27 cellular contexts compared by ENCODE assay signal in the genomic region with DNA sequence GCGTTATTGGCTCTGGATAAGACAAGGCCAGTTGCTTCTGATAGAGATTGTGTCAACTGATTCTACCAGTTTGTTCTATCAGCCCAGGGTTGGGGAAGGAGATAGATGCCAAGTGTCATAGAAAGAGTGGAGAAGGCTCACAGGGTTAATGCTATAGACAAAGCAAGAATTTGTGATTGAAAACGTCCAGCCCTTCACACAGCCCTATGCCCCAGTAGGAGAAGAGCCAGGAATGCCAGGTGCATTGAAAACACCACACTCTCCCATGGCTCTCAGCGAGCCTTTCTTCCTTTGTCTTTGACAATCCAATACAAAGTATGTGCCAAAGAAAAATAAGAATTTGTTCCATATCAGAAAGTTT.
DNase-seq lines count a peak whose midpoint lies in the region; ATAC-seq and TF ChIP-seq lines count a peak whose summit lies in the region.
"Had no signal": no experiment of that assay in that cellular context is flagged by ENCODE, and none has a peak within 500 bp of the region (broad histone marks: within the 10 kb centered on the region; RNA-seq: fewer than 3 reads in every experiment).

No MANE protein-coding gene starts in this region.

- H3K27ac Mint-ChIP-seq in HFFc6 = peak overlapping the region; percentile 50; the same call in 1 of the 2 replicates
- H3K27ac Mint-ChIP-seq: activated naive CD4-positive, alpha-beta T cell treated with anti-CD3 and anti-CD28 coated beads for 36 hours; activated T-cell treated with anti-CD3 and anti-CD28 coated beads, Interleukin-2, amount 50 U/mL, for 24 hours; mesothelial cell of epicardium; natural killer cell treated with Interleukin-12 subunit alpha and Interleukin-12 subunit beta and Interleukin-15 and Interleukin-18, amount 100 ng/mL, for 72 hours had no signal

- no peak for DNase-seq in HFFc6
- DNase-seq in cerebellum (ENCODE audit: low spot score) = peak; percentile 66
- DNase-seq in left ventricle myocardium inferior = no peak
- no peak for DNase-seq in gastrocnemius medialis
- DNase-seq in globus pallidus (ENCODE audit: low spot score) = no peak
- no peak for DNase-seq in NCI-H510A (lab: John Stamatoyannopoulos, UW)
- DNase-seq in NCI-H1436 (lab: John Stamatoyannopoulos, UW) = no peak
- DNase-seq: activated naive CD4-positive, alpha-beta T cell treated with anti-CD3 and anti-CD28 coated beads for 36 hours; activated T-cell treated with anti-CD3 and anti-CD28 coated beads, Interleukin-2, amount 50 U/mL, for 24 hours; central memory CD4-positive, alpha-beta T cell; DND-41; effector CD4-positive, alpha-beta T cell; NCI-H187 treated with DMSO at 0.1 percent for 48 hours; NCI-H226; NCI-H82; PC-9; SIG-M5; spleen; stimulated activated CD4-positive, alpha-beta T cell treated with anti-CD3 and anti-CD28 coated beads, Interleukin-4, amount 100 ng/mL, for 1 hour; stimulated activated naive CD8-positive, alpha-beta T cell treated with anti-CD3 and anti-CD28 coated beads, Interleukin-15, Interleukin-2, amounts not matched to agents 100 U/mL and 50 U/mL, for 24 hours had no signal

- in situ Hi-C loops in gastrocnemius medialis (cut with MboI; ENCODE audit: low sequenced_read_pairs in 4 of 4) = no loop called here

- intact Hi-C loops in left ventricle myocardium inferior (cut with micrococcal nuclease) = no loop called here
- intact Hi-C loops in gastrocnemius medialis (cut with DNase I; ENCODE audit: low total_unique reads) = loop anchor here (5.0 kb wide), 3 partner anchors 113 to 498 kb away; no protein-coding TSS in a partner anchor

- H3K36me3 ChIP-seq in left ventricle myocardium inferior = no peaks in the 10 kb centered on the region
- H3K36me3 ChIP-seq in gastrocnemius medialis = no peaks in the 10 kb centered on the region
- H3K36me3 ChIP-seq: BLaER1, spleen had no signal

- no peaks in the 10 kb centered on the region for H3K27me3 ChIP-seq in left ventricle myocardium inferior (ENCODE audit: low read depth)
- no peaks in the 10 kb centered on the region for H3K27me3 ChIP-seq in gastrocnemius medialis
- H3K27me3 ChIP-seq: BLaER1, spleen had no signal

- ATAC-seq in gastrocnemius medialis (peak; percentile 16), HG03280 (IDR thresholded peaks at IDR 0.05; ENCODE audit: unreplicated experiment) (no peak)
- ATAC-seq: activated CD4-positive, CD25-positive, alpha-beta regulatory T cell treated with anti-CD3 and anti-CD28 coated beads, Interleukin-2, amount 50 U/mL, for 24 hours; GM12878; HCT116; natural killer cell treated with Interleukin-12 subunit alpha and Interleukin-12 subunit beta and Interleukin-15 and Interleukin-18, amount 100 ng/mL, for 72 hours; stimulated activated naive CD8-positive, alpha-beta T cell treated with anti-CD3 and anti-CD28 coated beads, Interleukin-15, Interleukin-2, amounts not matched to agents 100 U/mL and 50 U/mL, for 24 hours had no signal

- no peaks in the 10 kb centered on the region for H3K36me3 Mint-ChIP-seq in HFFc6 (ENCODE audit: low read depth)
- H3K36me3 Mint-ChIP-seq: mesothelial cell of epicardium; natural killer cell treated with Interleukin-12 subunit alpha and Interleukin-12 subunit beta and Interleukin-15 and Interleukin-18, amount 100 ng/mL, for 72 hours had no signal

- no peak for TF ChIP-seq CTCF in HFFc6 (IDR thresholded peaks at IDR 0.05)
- TF ChIP-seq CTCF in left ventricle myocardium inferior (IDR thresholded peaks at IDR 0.05; ENCODE audit: borderline replicate concordance) = no peak
- TF ChIP-seq CTCF in gastrocnemius medialis (IDR thresholded peaks at IDR 0.05 in 4 of 5, conservative IDR thresholded peaks at IDR 0.05 in 1 of 5) = no peak

- no peak for TF ChIP-seq POLR2A in gastrocnemius medialis (IDR thresholded peaks at IDR 0.05)

- no peaks in the 10 kb centered on the region for H3K27me3 Mint-ChIP-seq in HFFc6 (ENCODE audit: insufficient read depth)
- H3K27me3 Mint-ChIP-seq: activated T-cell treated with anti-CD3 and anti-CD28 coated beads, Interleukin-2, amount 50 U/mL, for 24 hours had no signal

- H3K4me1 Mint-ChIP-seq in HFFc6 (ENCODE audit: low read depth) = peaks cover 33% of the 10 kb centered on the region
- H3K4me1 Mint-ChIP-seq: mesothelial cell of epicardium had no signal

- H3K4me3 Mint-ChIP-seq in HFFc6 = no peak overlapping the region
- H3K4me3 Mint-ChIP-seq: activated naive CD4-positive, alpha-beta T cell treated with anti-CD3 and anti-CD28 coated beads for 36 hours; activated T-cell treated with anti-CD3 and anti-CD28 coated beads, Interleukin-2, amount 50 U/mL, for 24 hours; mesothelial cell of epicardium; natural killer cell treated with Interleukin-12 subunit alpha and Interleukin-12 subunit beta and Interleukin-15 and Interleukin-18, amount 100 ng/mL, for 72 hours had no signal

- H3K4me3 ChIP-seq in left ventricle myocardium inferior (no peak overlapping the region), gastrocnemius medialis (no peak overlapping the region)
- H3K4me3 ChIP-seq: BLaER1, GM12878, PC-9, spleen had no signal

- H3K4me1 ChIP-seq in left ventricle myocardium inferior (peaks cover 28% of the 10 kb centered on the region), gastrocnemius medialis (peaks cover 21 to 23% of the 10 kb centered on the region in 2 donors)
- H3K4me1 ChIP-seq: BLaER1, spleen had no signal

- H3K27ac ChIP-seq in left ventricle myocardium inferior (replicated peaks) = peak overlapping the region; percentile 73
- H3K27ac ChIP-seq in gastrocnemius medialis = peak overlapping the region; percentile 70 to 82 (median 76)
- H3K27ac ChIP-seq: BLaER1, PC-9 had no signal

- H3K9me3 Mint-ChIP-seq in HFFc6 = no peaks in the 10 kb centered on the region

- H3K9me3 ChIP-seq in left ventricle myocardium inferior (replicated peaks) = peaks cover 5% of the 10 kb centered on the region
- no peaks in the 10 kb centered on the region for H3K9me3 ChIP-seq in gastrocnemius medialis
- H3K9me3 ChIP-seq: BLaER1 had no signal
